ENCODE assay signal across 8 cellular contexts in genomic region chr7:106659963-106660861, GRCh38. TPM values are rescaled to one million over a fixed set of nuclear protein-coding genes. Genes with fewer than 3 reads are reported as not detected.
DNase-seq lines count a peak whose midpoint lies in the region; ATAC-seq, FAIRE-seq and TF ChIP-seq lines count a peak whose summit lies in the region.

No MANE protein-coding gene starts in this region.

- peak; percentile 39 for FAIRE-seq in keratinocyte (lab: Jason Lieb, UNC)

- H3K4me3 ChIP-seq in WI38 (ENCODE audit: low read depth, low read length): peak overlapping the region; percentile 82
- H3K4me3 ChIP-seq in keratinocyte (ENCODE audit: control insufficient read depth in 2 of 3, extremely low read depth in 1 of 3, insufficient read depth in 2 of 3, low read depth in 1 of 3, low read length in 3 of 3): peak overlapping the region; percentile 60 to 93 (median 81)

- dilution Hi-C loops in keratinocyte (cut with MboI; ENCODE audit: extremely low pct_ligation_motif_present, low sequenced_read_pairs): no loop called here

- no peaks in the 10 kb centered on the region for H3K9me1 ChIP-seq in keratinocyte (ENCODE audit: control insufficient read depth, extremely low read depth, insufficient read depth, low read length)

- peaks cover 8% of the 10 kb centered on the region for H3K4me1 ChIP-seq in keratinocyte (ENCODE audit: control insufficient read depth, extremely low read depth, insufficient read depth, low read length)

- DNase-seq in NOMO-1 (lab: John Stamatoyannopoulos, UW; ENCODE audit: unreplicated experiment in 2 of 2) (peak; percentile 39 to 53), NOMO-1 treated with dmso at 0.1 percent for 144 hours (lab: John Stamatoyannopoulos, UW; ENCODE audit: unreplicated experiment) (no peak), NCI-H1694 treated with DMSO at 0.1 percent for 48 hours (lab: John Stamatoyannopoulos, UW) (peak; percentile 77), caudate nucleus (lab: John Stamatoyannopoulos, UW) (peak in 34 of 61 donors; percentile 3 to 64 (median 32)), keratinocyte (ENCODE audit: low read depth, low spot score) (peak; percentile 11)
- DNase-seq in stimulated activated CD4-positive, alpha-beta T cell treated with anti-CD3 and anti-CD28 coated beads, Interleukin-15, amount 100 ng/mL, for 48 hours (ENCODE audit: low read depth in 2 of 2): peak; percentile 79 to 84

- peak overlapping the region; percentile 98 for H3K4me2 ChIP-seq in keratinocyte (ENCODE audit: control insufficient read depth, extremely low read depth, insufficient read depth, low read depth, low read length)

- no peaks in the 10 kb centered on the region for H3K9me3 ChIP-seq in keratinocyte (ENCODE audit: control insufficient read depth, low read depth, low read length)

- ATAC-seq in HG02852 (IDR thresholded peaks at IDR 0.05; ENCODE audit: unreplicated experiment): peak; percentile 67

- TF ChIP-seq CTCF in WI38 (IDR thresholded peaks at IDR 0.05; ENCODE audit: low read depth, low read length) (peak; percentile 91), keratinocyte (optimal IDR thresholded peaks at IDR 0.05 in 1 of 3, IDR thresholded peaks at IDR 0.05 in 1 of 3, conservative IDR thresholded peaks at IDR 0.05 in 1 of 3; ENCODE audit: extremely low read depth in 1 of 3, insufficient read depth in 2 of 3, low read length in 3 of 3) (peak; percentile 74 to 91 (median 89))

- H3K27ac ChIP-seq in caudate nucleus (ENCODE audit: low read depth, low read length) (peak overlapping the region; percentile 7), keratinocyte (ENCODE audit: control insufficient read depth, insufficient read depth, low read length) (peak overlapping the region; percentile 57)

- H3K9ac ChIP-seq in keratinocyte (ENCODE audit: control insufficient read depth, extremely low read depth, insufficient read depth, low read length): peak overlapping the region; percentile 86

- no peaks in the 10 kb centered on the region for H3K36me3 ChIP-seq in keratinocyte (ENCODE audit: control insufficient read depth in 2 of 2, extremely low read depth in 1 of 2, insufficient read depth in 2 of 2, low read length in 2 of 2)

- peaks cover 9% of the 10 kb centered on the region for H3K79me2 ChIP-seq in keratinocyte (ENCODE audit: control insufficient read depth, insufficient read depth, low read length)

- peak overlapping the region; percentile 98 for H2AFZ ChIP-seq in keratinocyte (ENCODE audit: control insufficient read depth, low read length)

- no peaks in the 10 kb centered on the region for H3K27me3 ChIP-seq in keratinocyte (ENCODE audit: control insufficient read depth, extremely low read depth, insufficient read depth, low read length)

- no peaks in the 10 kb centered on the region for H4K20me1 ChIP-seq in keratinocyte (ENCODE audit: control insufficient read depth, extremely low read depth, insufficient read depth, low read length)

RNA-seq across cellular contexts. Expression of gene CCDC71L, which starts 0.7 kb away (rescaled TPM):
- polyA plus RNA-seq in keratinocyte: 8.3 to 10.9 TPM (median 10.6 TPM) in 3 replicates
- polyA plus RNA-seq in keratinocyte (2011; ENCODE audit: low read depth): 2.3 TPM
- 8.5 and 8.7 TPM in 2 replicates for polyA plus RNA-seq in keratinocyte (2011; cell fraction: cytosol; rRNA removed)
- 9.9 and 10.5 TPM in 2 replicates for polyA plus RNA-seq in keratinocyte (2011; cell fraction: nucleus; rRNA removed)
- 7.2 and 15.5 TPM in 2 replicates for polyA plus RNA-seq in keratinocyte (2012; ENCODE audit: low replicate concordance)
- polyA minus RNA-seq in keratinocyte: 3.0 to 4.3 TPM (median 3.5 TPM) in 3 replicates
- 14.6 TPM for polyA minus RNA-seq in keratinocyte (2011; cell fraction: cytosol; rRNA and poly(A)+ RNA removed)
- 6.7 and 8.7 TPM in 2 replicates for polyA minus RNA-seq in keratinocyte (2011; cell fraction: nucleus; rRNA and poly(A)+ RNA removed)
